21 cellular contexts compared by ENCODE assay signal in genomic region chr11:57231539-57232253, GRCh38. TPM values are rescaled to one million over a fixed set of nuclear protein-coding genes. Genes with fewer than 3 reads are reported as not detected.
DNase-seq lines count a peak whose midpoint lies in the region; ATAC-seq and TF ChIP-seq lines count a peak whose summit lies in the region.
"Had no signal": no experiment of that assay in that cellular context is flagged by ENCODE, and none has a peak within 500 bp of the region (broad histone marks: within the 10 kb centered on the region; RNA-seq: fewer than 3 reads in every experiment).

No MANE protein-coding gene starts in this region.

- no peaks in the 10 kb centered on the region for H4K20me1 ChIP-seq in GM23338 (replicated peaks; ENCODE audit: insufficient read depth)

- H2BK5ac ChIP-seq in mesendoderm (ENCODE audit: low read length), result no peak overlapping the region

- TF ChIP-seq CTCF in GM23338 (conservative IDR thresholded peaks at IDR 0.05; ENCODE audit: low read depth in 2 of 2) (no peak), type B pancreatic cell (conservative IDR thresholded peaks at IDR 0.05) (no peak)

- 100% methylated on average over 1 of the region's 3 CpGs for WGBS in mesendoderm (ENCODE audit: extremely low coverage, insufficient coverage, low lambda C conversion rate)

- no peak overlapping the region for H2AK5ac ChIP-seq in mesendoderm (ENCODE audit: low read length)

- H3K9ac ChIP-seq in NT2/D1 (ENCODE audit: insufficient read length, low read depth) (peak overlapping the region; percentile 23), mesendoderm (ENCODE audit: low read length) (peak overlapping the region; percentile 5), skeletal muscle tissue (ENCODE audit: low read depth in 1 of 3, low read length in 3 of 3) (no peak overlapping the region)

- no peak overlapping the region for H4K5ac ChIP-seq in mesendoderm (ENCODE audit: low read length)

- H3K27ac ChIP-seq in GM23338 (ENCODE audit: low read depth) (no peak overlapping the region), mesendoderm (ENCODE audit: low read depth, low read length) (no peak overlapping the region), skeletal muscle tissue (ENCODE audit: low read depth, low read length) (peak overlapping the region; percentile 67)
- H3K27ac ChIP-seq: RWPE1 had no signal

- no peak overlapping the region for H4K8ac ChIP-seq in mesendoderm (ENCODE audit: low read depth, low read length)

- H3K79me1 ChIP-seq in mesendoderm (ENCODE audit: low read length), result peaks cover 2% of the 10 kb centered on the region

- H3K36me3 ChIP-seq in GM23338 (ENCODE audit: insufficient read depth) (no peaks in the 10 kb centered on the region), NT2/D1 (ENCODE audit: insufficient read depth, insufficient read length, low read length) (no peaks in the 10 kb centered on the region), mesendoderm (ENCODE audit: control insufficient read depth, insufficient read depth, low read length) (no peaks in the 10 kb centered on the region), skeletal muscle tissue (ENCODE audit: control insufficient read depth in 3 of 3, insufficient read depth in 3 of 3, low read length in 3 of 3) (no peaks in the 10 kb centered on the region)
- H3K36me3 ChIP-seq: BE2C had no signal

- no peaks in the 10 kb centered on the region for H3K36me3 Mint-ChIP-seq in GM23338 (ENCODE audit: low read depth)
- no peaks in the 10 kb centered on the region for H3K36me3 Mint-ChIP-seq in type B pancreatic cell
- H3K36me3 Mint-ChIP-seq: CD8-positive, alpha-beta T cell had no signal

- H3K27ac Mint-ChIP-seq in GM23338 (no peak overlapping the region), type B pancreatic cell (no peak overlapping the region)
- H3K27ac Mint-ChIP-seq: CD8-positive, alpha-beta T cell had no signal

- H3K4me3 ChIP-seq in GM23338, result no peak overlapping the region
- H3K4me3 ChIP-seq in NT2/D1 (ENCODE audit: insufficient read length, low read depth), result no peak overlapping the region
- no peak overlapping the region for H3K4me3 ChIP-seq in mesendoderm (ENCODE audit: low read length)
- H3K4me3 ChIP-seq in skeletal muscle tissue (ENCODE audit: low read length in 3 of 3), result peak overlapping the region in 1 of 3 donors; percentile 10

- H3K4me1 Mint-ChIP-seq in GM23338 (peaks cover 10% of the 10 kb centered on the region; the same call in 2 of the 3 replicates), type B pancreatic cell (ENCODE audit: unreplicated experiment) (no peaks in the 10 kb centered on the region)

- H3K4me3 Mint-ChIP-seq in GM23338 (no peak overlapping the region), type B pancreatic cell (no peak overlapping the region)
- H3K4me3 Mint-ChIP-seq: CD8-positive, alpha-beta T cell had no signal

- H3K79me2 ChIP-seq in GM23338 (replicated peaks; ENCODE audit: insufficient read depth) (no peaks in the 10 kb centered on the region), mesendoderm (ENCODE audit: control insufficient read depth, insufficient read depth, low read length) (peaks cover 36% of the 10 kb centered on the region)

- H3F3A ChIP-seq in GM23338 (replicated peaks; ENCODE audit: low read depth), result no peaks in the 10 kb centered on the region

- H3K23ac ChIP-seq in mesendoderm (ENCODE audit: low read length), result no peak overlapping the region

- no peak overlapping the region for H3K4ac ChIP-seq in mesendoderm (ENCODE audit: low read depth, low read length)

- H2BK15ac ChIP-seq in mesendoderm (replicated peaks; ENCODE audit: low read depth), result no peak overlapping the region

- peak overlapping the region; percentile 95 for H2AFZ ChIP-seq in GM23338

- no peaks in the 10 kb centered on the region for H3K27me3 ChIP-seq in GM23338 (ENCODE audit: insufficient read depth)
- H3K27me3 ChIP-seq in NT2/D1 (ENCODE audit: insufficient read depth, insufficient read length), result peaks cover 4% of the 10 kb centered on the region
- no peaks in the 10 kb centered on the region for H3K27me3 ChIP-seq in mesendoderm (ENCODE audit: insufficient read depth, low read length, poor library complexity)
- H3K27me3 ChIP-seq in skeletal muscle tissue (ENCODE audit: control insufficient read depth in 3 of 3, insufficient read depth in 3 of 3, low read length in 3 of 3), result peaks cover 15 to 40% (median 21%) of the 10 kb centered on the region in 3 donors
- H3K27me3 ChIP-seq: BE2C had no signal

- H3K27me3 Mint-ChIP-seq in GM23338 (ENCODE audit: insufficient read depth, low read depth, poor library complexity) (peaks cover 3% of the 10 kb centered on the region), type B pancreatic cell (peaks cover 35% of the 10 kb centered on the region)

- H2BK120ac ChIP-seq in mesendoderm (ENCODE audit: low read depth, low read length), result no peak overlapping the region

- H3K56ac ChIP-seq in mesendoderm (ENCODE audit: low read length), result peak overlapping the region; percentile 80

- DNase-seq in GM23338 (ENCODE audit: low spot score), result no peak
- DNase-seq in NT2/D1 (ENCODE audit: low read depth, low spot score), result no peak
- no peak for DNase-seq in mesendoderm
- no peak for DNase-seq in cortex of kidney (lab: John Stamatoyannopoulos, UW)
- DNase-seq in ecto neural progenitor cell (ENCODE audit: low spot score), result no peak
- no peak for DNase-seq in type B pancreatic cell (ENCODE audit: extremely low spot score, unreplicated experiment)
- DNase-seq: BE2C; CD8-positive, alpha-beta T cell; DMS79; KG1; NCI-H1048; NCI-H146; NCI-H2081 treated with DMSO at 0.1 percent for 48 hours; NCI-H510A; NCI-H774; PC-3 had no signal

- no peak for ATAC-seq in GM23338
- ATAC-seq: CD8-positive, alpha-beta T cell; HCT116; PC-3 had no signal

- H3K9me2 ChIP-seq in GM23338 (ENCODE audit: insufficient read depth), result peaks cover 16% of the 10 kb centered on the region; the same call in 1 of the 2 replicates

- no peaks in the 10 kb centered on the region; the same call in 2 of the 3 replicates for H3K9me3 Mint-ChIP-seq in GM23338
- H3K9me3 Mint-ChIP-seq in type B pancreatic cell, result no peaks in the 10 kb centered on the region
- H3K9me3 Mint-ChIP-seq: CD8-positive, alpha-beta T cell had no signal

- H3K4me2 ChIP-seq in GM23338 (no peak overlapping the region), mesendoderm (ENCODE audit: low read length) (no peak overlapping the region)

- H3K4me1 ChIP-seq in GM23338 (ENCODE audit: insufficient read depth) (no peaks in the 10 kb centered on the region), NT2/D1 (ENCODE audit: insufficient read depth, insufficient read length) (peaks cover 15% of the 10 kb centered on the region), mesendoderm (ENCODE audit: control insufficient read depth, low read depth, low read length) (peaks cover 23% of the 10 kb centered on the region), skeletal muscle tissue (ENCODE audit: control insufficient read depth in 3 of 3, insufficient read depth in 3 of 3, low read length in 3 of 3) (peaks cover 8 to 13% (median 10%) of the 10 kb centered on the region in 3 donors)
- H3K4me1 ChIP-seq: BE2C had no signal

- no peak overlapping the region for H3K18ac ChIP-seq in mesendoderm (ENCODE audit: low read length)

- H3K9me3 ChIP-seq in NT2/D1 (ENCODE audit: insufficient read depth, low read length) (no peaks in the 10 kb centered on the region; the same call in none of the 2 replicates), skeletal muscle tissue (ENCODE audit: control insufficient read depth in 3 of 3, low read length in 3 of 3) (no peaks in the 10 kb centered on the region)
- H3K9me3 ChIP-seq: BE2C had no signal

TF ChIP-seq in GM23338, 12 proteins besides CTCF, POLR2A, EP300 and RAD21 (continues in another document):
- TF ChIP-seq POLR2AphosphoS5 (IDR thresholded peaks at IDR 0.05; ENCODE audit: low read depth) (no peak), CREB1 (CRISPR knock-in tag; IDR thresholded peaks at IDR 0.05; ENCODE audit: low read depth) (no peak), REST (IDR thresholded peaks at IDR 0.05; ENCODE audit: unreplicated experiment) (no peak), NANOG (IDR thresholded peaks at IDR 0.05; ENCODE audit: borderline replicate concordance) (no peak), ZNF331 (CRISPR knock-in tag; IDR thresholded peaks at IDR 0.05; ENCODE audit: low read depth) (no peak)

RNA-seq across cellular contexts. Expression of gene APLNR, which starts 5.4 kb away (rescaled TPM):
- 0.10 and 0.12 TPM in 2 replicates for total RNA-seq in GM23338 (2014; rRNA removed; shearing (Covaris generic))
- not detected in 2 replicates for polyA plus RNA-seq in GM23338 (2016; fragmentation: Nextera tagmentation; extraction: Ambion mirVana)
- polyA plus RNA-seq in mesendoderm (2013, experiment 1 of 2), result 17.1 TPM
- 15.2 TPM for polyA plus RNA-seq in mesendoderm (2013, experiment 2 of 2)
- total RNA-seq in skeletal muscle tissue (74.6 TPM), type B pancreatic cell (ENCODE audit: low replicate concordance) (0.36 and 2.0 TPM in 2 replicates)
- total RNA-seq: CD8-positive, alpha-beta T cell; M059J; PC-3 had no signal
- polyA plus RNA-seq: AG04450 had no signal

RNA-seq across cellular contexts. Expression of gene LRRC55, which starts 49.9 kb away (rescaled TPM):
- 1.4 and 1.5 TPM in 2 replicates for total RNA-seq in GM23338 (2014; rRNA removed; shearing (Covaris generic))
- 0.10 and 0.15 TPM in 2 replicates for polyA plus RNA-seq in GM23338 (2016; fragmentation: Nextera tagmentation; extraction: Ambion mirVana)
- 0.38 TPM for polyA plus RNA-seq in mesendoderm (2013, experiment 1 of 2)
- polyA plus RNA-seq in mesendoderm (2013, experiment 2 of 2), result 0.25 TPM
- total RNA-seq in skeletal muscle tissue (under 0.01 TPM), type B pancreatic cell (ENCODE audit: low replicate concordance) (0.48 and 2.9 TPM in 2 replicates)
- total RNA-seq: CD8-positive, alpha-beta T cell; M059J; PC-3 had no signal
- polyA plus RNA-seq: AG04450 had no signal

Comparison
In these comparisons a context has a peak if more than half of its experiments do, and no peak if none do; other contexts are left out.
1. H3K9ac ChIP-seq: peak in NT2/D1 (single experiment) and mesendoderm (single experiment); none in skeletal muscle tissue (0 of 3).
2. RNA of gene APLNR, which starts 5.4 kb away (total RNA-seq): 74.6 TPM in skeletal muscle tissue (single experiment); 0.36 to 2.0 TPM in type B pancreatic cell and 0.10 to 0.12 TPM in GM23338; every median in the first group is over 10 times any median in the second.